21 cellular contexts compared by ENCODE assay signal in the genomic region with DNA sequence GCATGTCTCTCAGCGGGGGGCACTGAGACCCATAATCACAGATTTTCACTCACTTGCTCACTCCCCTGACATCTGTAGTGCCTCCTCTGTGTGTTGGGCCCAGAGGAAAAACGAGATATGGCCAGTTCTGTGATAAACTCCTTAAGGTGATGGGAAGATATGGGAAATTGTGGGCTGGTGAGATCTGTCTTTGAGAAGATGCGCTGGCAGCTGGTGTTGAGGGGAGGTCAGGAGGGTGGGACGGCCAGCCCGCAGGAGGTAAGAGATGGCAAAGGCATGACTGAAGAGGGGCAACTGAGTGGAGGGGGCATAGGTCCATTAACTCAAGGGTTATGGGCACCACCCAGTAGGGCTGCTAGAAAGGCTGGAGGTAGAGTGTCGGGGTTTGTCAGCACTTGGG.
"Had no signal": no experiment of that assay in that cellular context is flagged by ENCODE, and none has a peak within 500 bp of the region (broad histone marks: within the 10 kb centered on the region; RNA-seq: fewer than 3 reads in every experiment).

No MANE protein-coding gene starts in this region.

- H3K27me3 Mint-ChIP-seq: activated naive CD8-positive, alpha-beta T cell treated with anti-CD3 and anti-CD28 coated beads for 36 hours had no signal

- DNase-seq: activated CD4-positive, alpha-beta T cell treated with anti-CD3 and anti-CD28 coated beads for 4 hours; activated CD8-positive, alpha-beta memory T cell treated with anti-CD3 and anti-CD28 coated beads, Interleukin-2, amount 50 U/mL, for 48 hours; activated CD8-positive, alpha-beta T cell treated with anti-CD3 and anti-CD28 coated beads, Interleukin-2, amount 10 ng/mL, durations not matched to agents 7 days and 5 days; activated effector memory CD4-positive, alpha-beta T cell treated with anti-CD3 and anti-CD28 coated beads, Interleukin-2, amount 50 U/mL, for 16 hours; activated naive CD4-positive, alpha-beta T cell treated with Interleukin-2 at 50 U/mL for 16 hours; activated naive CD8-positive, alpha-beta T cell treated with anti-CD3 and anti-CD28 coated beads for 36 hours; activated T-cell treated with anti-CD3 and anti-CD28 coated beads, Interleukin-2, amount 50 U/mL, for 1 hour; brain microvascular endothelial cell; Karpas-422; NCI-H1105 treated with DMSO at 0.1 percent for 48 hours; NCI-H146; NCI-H187 treated with DMSO at 0.1 percent for 48 hours; NCI-H2081 treated with DMSO at 0.1 percent for 48 hours; NCI-H446; NCI-H524; PC-3; SHP77; SW 1271 had no signal

- H3K4me1 Mint-ChIP-seq: activated naive CD8-positive, alpha-beta T cell treated with anti-CD3 and anti-CD28 coated beads for 36 hours had no signal

- H3K4me3 Mint-ChIP-seq: activated CD8-positive, alpha-beta T cell treated with anti-CD3 and anti-CD28 coated beads, Interleukin-2, amount 10 ng/mL, durations not matched to agents 7 days and 5 days; activated naive CD8-positive, alpha-beta T cell treated with anti-CD3 and anti-CD28 coated beads for 36 hours had no signal

- H3K27me3 ChIP-seq: brain microvascular endothelial cell, SJSA1 had no signal

- H3K27ac ChIP-seq: brain microvascular endothelial cell, SJSA1 had no signal

- H3K9me3 Mint-ChIP-seq: activated naive CD8-positive, alpha-beta T cell treated with anti-CD3 and anti-CD28 coated beads for 36 hours had no signal

- H3K9me3 ChIP-seq: SJSA1 had no signal

- H3K4me3 ChIP-seq: SJSA1 had no signal

- H3K27ac Mint-ChIP-seq: activated CD8-positive, alpha-beta T cell treated with anti-CD3 and anti-CD28 coated beads, Interleukin-2, amount 10 ng/mL, durations not matched to agents 7 days and 5 days; activated naive CD8-positive, alpha-beta T cell treated with anti-CD3 and anti-CD28 coated beads for 36 hours had no signal

- ATAC-seq: activated CD4-positive, CD25-positive, alpha-beta regulatory T cell treated with anti-CD3 and anti-CD28 coated beads, Interleukin-2, amount 50 U/mL, for 24 hours; activated CD8-positive, alpha-beta T cell treated with anti-CD3 and anti-CD28 coated beads, Interleukin-2, amount 10 ng/mL, durations not matched to agents 7 days and 5 days; PC-3; SK-N-SH treated with all-trans-retinoic acid at 6 μM for 48 hours had no signal
